Comparison of ENCODE assay signal across 8 cellular contexts in the genomic region with DNA sequence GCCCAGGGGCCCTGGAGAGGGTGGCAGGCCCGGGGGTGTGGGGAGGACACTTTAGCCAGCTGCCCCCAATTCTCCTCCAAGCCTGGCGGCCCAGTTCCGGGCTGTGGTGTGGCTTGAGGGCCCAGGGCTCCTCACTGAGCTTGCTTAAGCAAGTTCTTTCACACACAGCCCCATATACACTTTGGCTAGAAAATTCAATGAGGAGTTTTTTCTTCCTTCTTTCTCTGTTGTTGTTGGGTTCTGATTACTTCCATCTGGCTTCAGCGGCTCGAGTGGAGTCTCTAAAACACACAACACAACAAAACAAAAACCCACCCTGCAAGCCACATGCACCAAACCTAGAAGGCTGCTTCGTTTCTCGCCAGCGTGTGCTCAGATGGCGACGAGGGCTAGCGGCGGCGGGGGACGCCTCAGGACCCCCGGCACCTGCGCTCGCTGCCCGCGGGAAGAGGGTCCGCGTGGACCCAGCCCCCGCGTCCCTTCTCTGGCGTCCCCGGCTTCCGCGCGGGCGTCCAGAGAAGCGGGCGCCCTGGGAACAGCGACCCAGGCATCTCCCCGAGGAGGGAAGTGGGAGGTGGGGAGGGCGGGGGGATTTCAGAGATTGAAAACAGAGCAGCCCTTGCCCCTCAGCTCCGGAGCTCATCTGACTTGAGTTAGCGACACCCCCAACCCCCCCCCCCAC. TPM values are rescaled to one million over a fixed set of nuclear protein-coding genes. Genes with fewer than 3 reads are reported as not detected.
A peak's percentile ranks its signal among the peaks of the same experiment; 100 is the strongest.
DNase-seq lines count a peak whose midpoint lies in the region; ATAC-seq and TF ChIP-seq lines count a peak whose summit lies in the region.

No MANE protein-coding gene starts in this region.

- no peak for ATAC-seq in left lobe of liver
- ATAC-seq in GM21447 (IDR thresholded peaks at IDR 0.05; ENCODE audit: unreplicated experiment) = no peak

- TF ChIP-seq CTCF in HFF-Myc (IDR thresholded peaks at IDR 0.05; ENCODE audit: low read depth, low read length, missing control alignments) = no peak
- TF ChIP-seq CTCF in stomach (IDR thresholded peaks at IDR 0.05) = no peak

- DNase-seq in HFF-Myc (ENCODE audit: extremely low read depth, low read depth) (no peak), astrocyte of the hippocampus (ENCODE audit: low read depth, low spot score) (peak; percentile 35), left lobe of liver (ENCODE audit: low spot score) (peak; percentile 33), stomach (peak; percentile 22), SW480 (ENCODE audit: low spot score) (no peak), amygdala (lab: John Stamatoyannopoulos, UW) (no peak), NCI-H1694 (lab: John Stamatoyannopoulos, UW) (no peak)

- WGBS in stomach, 5 donors = 11 to 20% (median 18%) methylated on average over 22 to 36 of the region's 36 CpGs

- no peaks in the 10 kb centered on the region for H3K36me3 ChIP-seq in stomach

- peaks cover 34 to 57% (median 47%) of the 10 kb centered on the region in 4 donors for H3K4me1 ChIP-seq in stomach

- peak overlapping the region; percentile 83 for H3K4me3 ChIP-seq in HFF-Myc (replicated peaks; ENCODE audit: low read depth, low read length)
- peak overlapping the region; percentile 52 to 64 (median 59) for H3K4me3 ChIP-seq in stomach

- H3K27ac ChIP-seq in stomach = peak overlapping the region in 4 of 5 donors; percentile 52 to 86 (median 84)

- no peaks in the 10 kb centered on the region for H3K9me3 ChIP-seq in stomach

- H3K27me3 ChIP-seq in stomach = peaks cover 0 to 66% (median 34%) of the 10 kb centered on the region in 3 donors

- TF ChIP-seq POLR2A in stomach (IDR thresholded peaks at IDR 0.05) = no peak

- TF ChIP-seq EP300 in stomach (IDR thresholded peaks at IDR 0.05) = no peak

- intact Hi-C loops in stomach (cut with DNase I; ENCODE audit: low total_unique reads) = no loop called here

RNA-seq across cellular contexts. Expression of a gene that starts 0.6 kb away (rescaled TPM):
- total RNA-seq in left lobe of liver (0.30 TPM), stomach (1 to 10 TPM in 2 of 5 donors, under 1 TPM in 2, not detected in 1; 0.45 to 2.8 (median 1.6) TPM)
- polyA plus RNA-seq in stomach = under 1 TPM; 0.60 to 0.68 (median 0.61) TPM

Comparison
In these comparisons a context has a peak if more than half of its experiments do, and no peak if none do; other contexts are left out.
1. DNase-seq: peak in astrocyte of the hippocampus (single experiment), left lobe of liver (single experiment) and stomach (single experiment); none in HFF-Myc (single experiment), SW480 (single experiment), amygdala (0 of 56) and NCI-H1694 (single experiment).